ENCODE assay signal across 14 cellular contexts in genomic region chr3:102714567-102714966, GRCh38.
DNase-seq lines count a peak whose midpoint lies in the region; ATAC-seq and TF ChIP-seq lines count a peak whose summit lies in the region.
"Had no signal": no experiment of that assay in that cellular context is flagged by ENCODE, and none has a peak within 500 bp of the region (broad histone marks: within the 10 kb centered on the region; RNA-seq: fewer than 3 reads in every experiment).

No MANE protein-coding gene starts in this region.

- no peak overlapping the region for H3K4me3 Mint-ChIP-seq in WTC11

- H3K79me2 ChIP-seq in SK-N-SH (ENCODE audit: insufficient read depth), result no peaks in the 10 kb centered on the region

- no peaks in the 10 kb centered on the region for H3K36me3 Mint-ChIP-seq in WTC11

- H3K27me3 Mint-ChIP-seq in WTC11 (ENCODE audit: low read depth), result no peaks in the 10 kb centered on the region

- ATAC-seq in GM18909 (IDR thresholded peaks at IDR 0.05; ENCODE audit: poor library complexity, unreplicated experiment) (peak; percentile 15), GM21737 (IDR thresholded peaks at IDR 0.05; ENCODE audit: unreplicated experiment) (peak; percentile 13), HG03108 (IDR thresholded peaks at IDR 0.05; ENCODE audit: unreplicated experiment) (peak; percentile 12), WTC11 (no peak)

- CTCF ChIA-PET in SK-N-SH (lab: Yijun Ruan, JAX), result interaction anchor here (0.9 to 2.4 kb wide), 5 partner anchors 8 to 70 kb away, joined by 3 to 13 read pairs (median 3); no protein-coding TSS in a partner anchor
- CTCF ChIA-PET in WTC11 (lab: Charles Lee), result no interaction called here

- H3K27ac ChIP-seq in SK-N-SH (ENCODE audit: low read depth in 2 of 2, low read length in 1 of 2), result peak overlapping the region; percentile 31 to 95; a peak in 3 of 4 replicates
- H3K27ac ChIP-seq: cardiac muscle cell, left ventricle myocardium inferior, neutrophil, thyroid gland had no signal

- no peaks in the 10 kb centered on the region for H3K36me3 ChIP-seq in SK-N-SH (replicated peaks in 1 of 2; ENCODE audit: control insufficient read depth in 1 of 2, insufficient read depth in 2 of 2, low read length in 1 of 2)
- H3K36me3 ChIP-seq: cardiac muscle cell, left ventricle myocardium inferior, neutrophil, thyroid gland had no signal

- 5% methylated on average over 3 of the region's 3 CpGs for WGBS in SK-N-SH (ENCODE audit: low lambda C conversion rate)

- H4K20me1 ChIP-seq in SK-N-SH (ENCODE audit: insufficient read depth), result no peaks in the 10 kb centered on the region

- DNase-seq in SK-N-SH (peak; percentile 57), NCI-H2029 treated with DMSO at 0.1 percent for 48 hours (lab: John Stamatoyannopoulos, UW) (no peak), WTC11 (ENCODE audit: low spot score) (no peak), ACHN (no peak), glomerular visceral epithelial cell (ENCODE audit: extremely low spot score) (no peak)
- DNase-seq: activated naive CD4-positive, alpha-beta T cell treated with Interleukin-2 at 50 U/mL for 16 hours; left ventricle myocardium inferior; thyroid gland had no signal

- no peaks in the 10 kb centered on the region for H3K9me2 ChIP-seq in SK-N-SH

- no peaks in the 10 kb centered on the region for H3F3A ChIP-seq in SK-N-SH (replicated peaks; ENCODE audit: insufficient read depth)

- POLR2A ChIA-PET in SK-N-SH (lab: Yijun Ruan, JAX) (no interaction called here), WTC11 (lab: Charles Lee) (no interaction called here)

- TF ChIP-seq RAD21 in SK-N-SH (IDR thresholded peaks at IDR 0.05; ENCODE audit: low read length), result peak; percentile 25; the same call in 1 of the 2 replicates

- H3K27me3 ChIP-seq in SK-N-SH (ENCODE audit: insufficient read depth), result no peaks in the 10 kb centered on the region
- H3K27me3 ChIP-seq: cardiac muscle cell, neutrophil, thyroid gland had no signal

- no peak overlapping the region for H3K4me2 ChIP-seq in SK-N-SH
- H3K4me2 ChIP-seq: smooth muscle cell had no signal

- no peak overlapping the region for H3K9ac ChIP-seq in SK-N-SH

- H3K4me1 Mint-ChIP-seq in WTC11, result no peaks in the 10 kb centered on the region

- no peaks in the 10 kb centered on the region for H3K9me3 Mint-ChIP-seq in WTC11

- no peak overlapping the region for H2AFZ ChIP-seq in SK-N-SH (ENCODE audit: low read depth)

- no peak overlapping the region for H3K27ac Mint-ChIP-seq in WTC11

- H3K4me1 ChIP-seq in SK-N-SH (ENCODE audit: control insufficient read depth in 1 of 2, insufficient read depth in 2 of 2, low read depth in 1 of 2, low read length in 1 of 2), result peaks cover 6 to 8% of the 10 kb centered on the region in 2 experiments; a peak in 2 of 4 replicates
- H3K4me1 ChIP-seq: left ventricle myocardium inferior, thyroid gland had no signal

- in situ Hi-C loops in ACHN (cut with HindIII; ENCODE audit: low pct_ligation_motif_present, low pct_unique_long_range_greater_than_20kb, low sequenced_read_pairs), result no loop called here

- peak in 1 of 2 experiments; percentile 99; a peak in 2 of 4 replicates for TF ChIP-seq EP300 in SK-N-SH (IDR thresholded peaks at IDR 0.05; ENCODE audit: borderline replicate concordance in 1 of 2, low read depth in 1 of 2, low read length in 1 of 2)

- TF ChIP-seq CTCF in SK-N-SH (IDR thresholded peaks at IDR 0.05), result no peak
- TF ChIP-seq CTCF in WTC11 (IDR thresholded peaks at IDR 0.05), result no peak

- no peaks in the 10 kb centered on the region for H3K9me3 ChIP-seq in SK-N-SH
- H3K9me3 ChIP-seq: left ventricle myocardium inferior, neutrophil, thyroid gland had no signal

- no peak overlapping the region for H3K4me3 ChIP-seq in SK-N-SH (ENCODE audit: low read depth in 2 of 2, low read length in 1 of 2)
- H3K4me3 ChIP-seq: cardiac muscle cell, left ventricle myocardium inferior, smooth muscle cell, thyroid gland had no signal

TF ChIP-seq in SK-N-SH, 30 proteins besides CTCF, POLR2A, EP300 and RAD21 (continues in another document):
- TF ChIP-seq GABPA (IDR thresholded peaks at IDR 0.05; ENCODE audit: low read depth) (no peak), FOXM1 (IDR thresholded peaks at IDR 0.05; ENCODE audit: low read depth) (no peak), MAX (IDR thresholded peaks at IDR 0.05; ENCODE audit: low read depth) (no peak), RFX5 (IDR thresholded peaks at IDR 0.05; ENCODE audit: low read length) (no peak), TAF1 (IDR thresholded peaks at IDR 0.05; ENCODE audit: borderline replicate concordance, low read depth, low read length) (no peak), USF1 (IDR thresholded peaks at IDR 0.05; ENCODE audit: borderline replicate concordance, low read depth) (no peak), FOSL2 (IDR thresholded peaks at IDR 0.05; ENCODE audit: borderline replicate concordance, low read depth) (no peak), TEAD4 (IDR thresholded peaks at IDR 0.05; ENCODE audit: borderline replicate concordance, insufficient read depth) (no peak), FOXJ3 (CRISPR knock-in tag; IDR thresholded peaks at IDR 0.05) (no peak), USF2 (IDR thresholded peaks at IDR 0.05; ENCODE audit: borderline replicate concordance, low read depth, low read length) (no peak), TCF12 (IDR thresholded peaks at IDR 0.05) (peak; percentile 63), JUND (IDR thresholded peaks at IDR 0.05) (no peak)

TF ChIP-seq in WTC11, 78 proteins besides CTCF, POLR2A, EP300 and RAD21 (continues in another document):
- TF ChIP-seq TCF7 (CRISPR knock-in tag; IDR thresholded peaks at IDR 0.05; ENCODE audit: low read depth) (no peak), CREM (CRISPR knock-in tag; IDR thresholded peaks at IDR 0.05) (no peak), JUN (CRISPR knock-in tag; IDR thresholded peaks at IDR 0.05) (no peak), TP53 (CRISPR knock-in tag; IDR thresholded peaks at IDR 0.05) (no peak), SMAD4 (CRISPR knock-in tag; IDR thresholded peaks at IDR 0.05) (no peak), ZNF396 (CRISPR knock-in tag; IDR thresholded peaks at IDR 0.05; ENCODE audit: borderline replicate concordance) (no peak), ESRRA (CRISPR knock-in tag; IDR thresholded peaks at IDR 0.05; ENCODE audit: borderline replicate concordance) (no peak), PRDM15 (CRISPR knock-in tag; IDR thresholded peaks at IDR 0.05) (no peak), E2F4 (CRISPR knock-in tag; IDR thresholded peaks at IDR 0.05; ENCODE audit: borderline replicate concordance, low read depth) (no peak), ATF2 (CRISPR knock-in tag; IDR thresholded peaks at IDR 0.05; ENCODE audit: borderline replicate concordance, low read depth) (no peak)
